15 cellular contexts compared by ENCODE assay signal in the genomic region with DNA sequence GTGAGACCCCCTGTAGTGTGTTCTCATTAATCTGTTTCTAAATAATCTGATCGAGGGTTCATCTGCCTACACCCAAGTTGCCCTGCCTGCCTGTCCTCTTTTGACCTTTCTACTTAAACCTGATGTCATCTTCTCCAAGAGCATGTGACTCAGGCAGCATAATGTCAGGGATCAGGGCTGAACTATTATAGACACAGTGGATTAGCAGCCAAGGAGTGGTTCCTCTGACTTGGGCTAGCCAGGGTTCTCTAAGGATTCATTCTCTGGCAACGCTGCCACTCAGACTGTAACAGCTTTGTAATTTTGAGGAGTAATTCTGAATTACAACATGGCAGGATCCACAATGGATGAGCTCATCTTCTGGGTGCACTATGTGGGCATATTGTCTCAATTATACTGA.
DNase-seq lines count a peak whose midpoint lies in the region; ATAC-seq and TF ChIP-seq lines count a peak whose summit lies in the region.
"Had no signal": no experiment of that assay in that cellular context is flagged by ENCODE, and none has a peak within 500 bp of the region (broad histone marks: within the 10 kb centered on the region; RNA-seq: fewer than 3 reads in every experiment).

No MANE protein-coding gene starts in this region.

- CTCF ChIA-PET in CD8-positive, alpha-beta memory T cell (lab: Charles Lee), result no interaction called here

- no peaks in the 10 kb centered on the region for H3K4me1 ChIP-seq in CD8-positive, alpha-beta memory T cell (ENCODE audit: insufficient read depth, low read length)

- no peaks in the 10 kb centered on the region for H3K36me3 ChIP-seq in MG63
- no peaks in the 10 kb centered on the region for H3K36me3 ChIP-seq in CD8-positive, alpha-beta memory T cell (ENCODE audit: insufficient read depth, low read length)

- H3K4me3 Mint-ChIP-seq in CD8-positive, alpha-beta memory T cell, result no peak overlapping the region
- H3K4me3 Mint-ChIP-seq in natural killer cell, result no peak overlapping the region
- H3K4me3 Mint-ChIP-seq: activated naive CD4-positive, alpha-beta T cell treated with anti-CD3 and anti-CD28 coated beads, Interleukin-2, amount 50 U/mL, for 24 hours; GM23338 had no signal

- no peak overlapping the region for H3K4me3 ChIP-seq in MG63
- no peak overlapping the region for H3K4me3 ChIP-seq in CD8-positive, alpha-beta memory T cell (ENCODE audit: low read length)
- H3K4me3 ChIP-seq: GM23338 had no signal

- no peaks in the 10 kb centered on the region for H3K27me3 ChIP-seq in MG63
- no peaks in the 10 kb centered on the region for H3K27me3 ChIP-seq in CD8-positive, alpha-beta memory T cell (ENCODE audit: insufficient read depth, low read length, poor library complexity, severe bottlenecking)

- no peaks in the 10 kb centered on the region for H3K4me1 Mint-ChIP-seq in CD8-positive, alpha-beta memory T cell
- no peaks in the 10 kb centered on the region for H3K4me1 Mint-ChIP-seq in natural killer cell
- H3K4me1 Mint-ChIP-seq: activated naive CD4-positive, alpha-beta T cell treated with anti-CD3 and anti-CD28 coated beads, Interleukin-2, amount 50 U/mL, for 24 hours had no signal

- ATAC-seq in esophagus mucosa, result peak; percentile 99
- peak; percentile 82 for ATAC-seq in omental fat pad (ENCODE audit: low FRiP score)
- ATAC-seq in HG03432 (IDR thresholded peaks at IDR 0.05; ENCODE audit: unreplicated experiment), result no peak
- ATAC-seq in natural killer cell, result no peak
- ATAC-seq: GM23338 had no signal

- POLR2A ChIA-PET in CD8-positive, alpha-beta memory T cell (lab: Charles Lee), result no interaction called here

- no peak for TF ChIP-seq CTCF in omental fat pad (IDR thresholded peaks at IDR 0.05)
- TF ChIP-seq CTCF in natural killer cell (IDR thresholded peaks at IDR 0.05), result no peak

- DNase-seq in AG20443 (ENCODE audit: low spot score) (peak; percentile 78), MG63 (peak; percentile 79), omental fat pad (ENCODE audit: low spot score) (no peak), NCI-H2171 treated with DMSO at 0.1 percent for 48 hours (lab: John Stamatoyannopoulos, UW) (no peak), natural killer cell (no peak)
- DNase-seq in CD8-positive, alpha-beta memory T cell, result no peak
- DNase-seq: activated CD4-positive, CD25-positive, alpha-beta regulatory T cell; activated CD8-positive, alpha-beta memory T cell treated with anti-CD3 and anti-CD28 coated beads, Interleukin-2, amount 50 U/mL, for 48 hours; C1 segment of cervical spinal cord; NCI-H1694; occipital lobe had no signal

- H3K27ac ChIP-seq in CD8-positive, alpha-beta memory T cell (ENCODE audit: low read depth, low read length), result no peak overlapping the region

- peak overlapping the region in 1 of 8 donors; percentile 43 for H3K27ac Mint-ChIP-seq in CD8-positive, alpha-beta memory T cell
- H3K27ac Mint-ChIP-seq in natural killer cell, result no peak overlapping the region
- H3K27ac Mint-ChIP-seq: activated naive CD4-positive, alpha-beta T cell treated with anti-CD3 and anti-CD28 coated beads, Interleukin-2, amount 50 U/mL, for 24 hours; GM23338 had no signal

- H3K9me3 ChIP-seq in MG63, result no peaks in the 10 kb centered on the region
- no peaks in the 10 kb centered on the region for H3K9me3 ChIP-seq in CD8-positive, alpha-beta memory T cell (ENCODE audit: low read length)

- peaks cover 11 to 19% of the 10 kb centered on the region in 2 donors for H3K27me3 Mint-ChIP-seq in CD8-positive, alpha-beta memory T cell
- peaks cover 0 to 25% of the 10 kb centered on the region in 2 donors for H3K27me3 Mint-ChIP-seq in natural killer cell (ENCODE audit: low read depth in 2 of 2)
- H3K27me3 Mint-ChIP-seq: activated naive CD4-positive, alpha-beta T cell treated with anti-CD3 and anti-CD28 coated beads, Interleukin-2, amount 50 U/mL, for 24 hours had no signal

- intact Hi-C loops in natural killer cell (cut with micrococcal nuclease), result no loop called here

- H3K9me3 Mint-ChIP-seq in CD8-positive, alpha-beta memory T cell, result peaks cover 0 to 1% (median 0%) of the 10 kb centered on the region in 5 donors
- H3K9me3 Mint-ChIP-seq in natural killer cell, result no peaks in the 10 kb centered on the region
- H3K9me3 Mint-ChIP-seq: activated naive CD4-positive, alpha-beta T cell treated with anti-CD3 and anti-CD28 coated beads, Interleukin-2, amount 50 U/mL, for 24 hours had no signal

- H3K36me3 Mint-ChIP-seq in CD8-positive, alpha-beta memory T cell, result no peaks in the 10 kb centered on the region
- no peaks in the 10 kb centered on the region for H3K36me3 Mint-ChIP-seq in natural killer cell
- H3K36me3 Mint-ChIP-seq: activated naive CD4-positive, alpha-beta T cell treated with anti-CD3 and anti-CD28 coated beads, Interleukin-2, amount 50 U/mL, for 24 hours had no signal

Comparison
In these comparisons a context has a peak if more than half of its experiments do, and no peak if none do; other contexts are left out.
1. DNase-seq: peak in AG20443 (single experiment) and MG63 (single experiment); none in omental fat pad (single experiment), NCI-H2171 treated with DMSO at 0.1 percent for 48 hours (single experiment), CD8-positive, alpha-beta memory T cell (0 of 5) and natural killer cell (single experiment).
2. ATAC-seq: peak in esophagus mucosa (single experiment) and omental fat pad (single experiment); none in HG03432 (single experiment) and natural killer cell (0 of 3).